ENCODE assay signal across 29 cellular contexts in genomic region chr2:120324926-120325325, GRCh38. TPM values are rescaled to one million over a fixed set of nuclear protein-coding genes. Genes with fewer than 3 reads are reported as not detected.
"Had no signal": no experiment of that assay in that cellular context is flagged by ENCODE, and none has a peak within 500 bp of the region (broad histone marks: within the 10 kb centered on the region; RNA-seq: fewer than 3 reads in every experiment).

No MANE protein-coding gene starts in this region.

- H2AFZ ChIP-seq: neural progenitor cell had no signal

- ATAC-seq: naive thymus-derived CD4-positive, alpha-beta T cell; natural killer cell; pancreas; right lobe of liver; stimulated activated effector memory CD8-positive, alpha-beta T cell treated with anti-CD3 and anti-CD28 coated beads, Interleukin-12 subunit alpha, Interleukin-12 subunit beta, amount 100 ng/mL, for 72 hours; stimulated activated naive B cell treated with anti-CD40 and anti-IgM and Interleukin-4, amounts not matched to agents 10 μg/mL and 1 μg/mL and 100 μg/mL, for 72 hours had no signal

- DNase-seq: naive thymus-derived CD4-positive, alpha-beta T cell; natural killer cell; occipital lobe; retina; sigmoid colon; small intestine; stimulated activated CD4-positive, alpha-beta T cell treated with anti-CD3 and anti-CD28 coated beads, Interleukin-15, amount 100 ng/mL, for 24 hours; stimulated activated CD4-positive, alpha-beta T cell treated with anti-CD3 and anti-CD28 coated beads, Interleukin-2, amount 100 ng/mL, for 24 hours; stimulated activated CD4-positive, alpha-beta T cell treated with anti-CD3 and anti-CD28 coated beads, Interleukin-2, amount 100 ng/mL, for 48 hours; stimulated activated CD4-positive, alpha-beta T cell treated with anti-CD3 and anti-CD28 coated beads, Interleukin-4, amount 100 ng/mL, for 24 hours; stimulated activated naive B cell treated with anti-CD40 and anti-IgM and Interleukin-4, amounts not matched to agents 10 μg/mL and 1 μg/mL and 100 μg/mL, for 72 hours; stimulated activated naive CD4-positive, alpha-beta T cell treated with Interleukin-2 at 50 U/mL for 16 hours; stomach; thyroid gland; trophoblast cell; upper lobe of left lung had no signal

- H3K27me3 ChIP-seq: neural progenitor cell, neutrophil, pancreas, right atrium auricular region, right lobe of liver, sigmoid colon, thyroid gland, tibial nerve, upper lobe of left lung, vagina had no signal

- H3K36me3 ChIP-seq: neural progenitor cell, neutrophil, pancreas, prostate gland, right atrium auricular region, right lobe of liver, sigmoid colon, stomach, thoracic aorta, thyroid gland, tibial nerve, upper lobe of left lung, vagina had no signal

- H3K27ac ChIP-seq: neural progenitor cell, neutrophil, pancreas, prostate gland, right atrium auricular region, right lobe of liver, sigmoid colon, stomach, thoracic aorta, thyroid gland, tibial nerve, upper lobe of left lung, vagina had no signal

- H3K27me3 Mint-ChIP-seq: stimulated activated naive CD8-positive, alpha-beta T cell treated with anti-CD3 and anti-CD28 coated beads, Interleukin-15, Interleukin-2, amounts not matched to agents 100 ng/mL and 50 ng/mL, for 24 hours had no signal

- H3K9me3 ChIP-seq: neutrophil, pancreas, prostate gland, right atrium auricular region, right lobe of liver, sigmoid colon, stomach, thoracic aorta, thyroid gland, tibial nerve, upper lobe of left lung, vagina had no signal

- H3K4me1 ChIP-seq: neural progenitor cell, prostate gland, sigmoid colon, stomach, thyroid gland had no signal

- H3K27ac Mint-ChIP-seq: naive thymus-derived CD4-positive, alpha-beta T cell; natural killer cell; nephron; neural progenitor cell; stimulated activated effector memory CD8-positive, alpha-beta T cell treated with anti-CD3 and anti-CD28 coated beads, Interleukin-12 subunit alpha, Interleukin-12 subunit beta, amount 100 ng/mL, for 72 hours; stimulated activated naive B cell treated with anti-CD40 and anti-IgM and Interleukin-4, amounts not matched to agents 10 μg/mL and 1 μg/mL and 100 μg/mL, for 72 hours; stimulated activated naive CD8-positive, alpha-beta T cell treated with anti-CD3 and anti-CD28 coated beads, Interleukin-15, Interleukin-2, amounts not matched to agents 100 ng/mL and 50 ng/mL, for 24 hours had no signal

- H3K4me1 Mint-ChIP-seq: natural killer cell; neural progenitor cell; stimulated activated effector memory CD8-positive, alpha-beta T cell treated with anti-CD3 and anti-CD28 coated beads, Interleukin-12 subunit alpha, Interleukin-12 subunit beta, amount 100 ng/mL, for 72 hours; stimulated activated naive B cell treated with anti-CD40 and anti-IgM and Interleukin-4, amounts not matched to agents 10 μg/mL and 1 μg/mL and 100 μg/mL, for 72 hours had no signal

- H3K4me3 ChIP-seq: neural progenitor cell, pancreas, prostate gland, right atrium auricular region, right lobe of liver, sigmoid colon, stomach, thoracic aorta, thyroid gland, tibial nerve, upper lobe of left lung, vagina had no signal

- H3K36me3 Mint-ChIP-seq: natural killer cell; neural progenitor cell; stimulated activated effector memory CD8-positive, alpha-beta T cell treated with anti-CD3 and anti-CD28 coated beads, Interleukin-12 subunit alpha, Interleukin-12 subunit beta, amount 100 ng/mL, for 72 hours had no signal

- H3K4me2 ChIP-seq: neural progenitor cell had no signal

- H3K9me3 Mint-ChIP-seq: naive thymus-derived CD4-positive, alpha-beta T cell; natural killer cell; nephron; neural progenitor cell; stimulated activated effector memory CD8-positive, alpha-beta T cell treated with anti-CD3 and anti-CD28 coated beads, Interleukin-12 subunit alpha, Interleukin-12 subunit beta, amount 100 ng/mL, for 72 hours; stimulated activated naive B cell treated with anti-CD40 and anti-IgM and Interleukin-4, amounts not matched to agents 10 μg/mL and 1 μg/mL and 100 μg/mL, for 72 hours; stimulated activated naive CD8-positive, alpha-beta T cell treated with anti-CD3 and anti-CD28 coated beads, Interleukin-15, Interleukin-2, amounts not matched to agents 100 ng/mL and 50 ng/mL, for 24 hours had no signal

- H3K4me3 Mint-ChIP-seq: naive thymus-derived CD4-positive, alpha-beta T cell; natural killer cell; nephron; neural progenitor cell; stimulated activated effector memory CD8-positive, alpha-beta T cell treated with anti-CD3 and anti-CD28 coated beads, Interleukin-12 subunit alpha, Interleukin-12 subunit beta, amount 100 ng/mL, for 72 hours; stimulated activated naive B cell treated with anti-CD40 and anti-IgM and Interleukin-4, amounts not matched to agents 10 μg/mL and 1 μg/mL and 100 μg/mL, for 72 hours; stimulated activated naive CD8-positive, alpha-beta T cell treated with anti-CD3 and anti-CD28 coated beads, Interleukin-15, Interleukin-2, amounts not matched to agents 100 ng/mL and 50 ng/mL, for 24 hours had no signal

RNA-seq across cellular contexts. Expression of gene INHBB, which starts 21.0 kb away (rescaled TPM):
- total RNA-seq: naive thymus-derived CD4-positive, alpha-beta T cell had no signal
- polyA plus RNA-seq: naive thymus-derived CD4-positive, alpha-beta T cell; neural cell had no signal
